ENCODE assay signal across 29 cellular contexts in the genomic region with DNA sequence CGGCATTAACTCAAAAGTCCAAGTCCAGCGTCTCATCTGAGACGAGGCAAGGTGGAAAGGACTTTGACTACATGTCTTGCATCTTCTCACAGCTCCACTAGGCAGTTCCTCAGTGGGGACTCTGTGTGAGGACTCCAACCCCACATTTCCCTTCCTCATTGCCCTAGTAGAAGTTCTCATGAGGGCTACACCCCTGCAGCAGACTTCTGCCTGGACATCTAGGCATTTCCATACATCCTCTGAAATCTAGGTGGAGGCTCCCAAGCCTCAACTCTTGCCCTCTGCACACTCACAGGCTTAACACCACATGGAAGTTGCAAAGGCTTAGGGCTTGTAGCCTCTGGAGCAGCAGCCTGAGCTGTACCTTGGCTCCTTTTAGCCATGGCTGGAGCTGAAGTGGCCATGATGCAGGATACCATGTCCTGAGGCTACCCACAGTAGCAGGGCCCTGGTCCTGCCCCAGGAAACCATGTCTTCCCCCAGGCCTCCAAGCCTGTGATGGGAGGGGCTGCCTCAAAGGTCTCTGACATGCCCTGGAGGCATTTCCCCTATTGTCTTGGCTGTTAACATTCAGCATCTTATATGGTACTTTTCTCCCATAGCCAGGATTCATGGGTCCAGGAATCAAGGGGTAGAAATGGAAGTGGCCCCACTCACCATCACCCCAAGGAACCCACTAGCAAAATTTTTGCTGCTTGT.
"Had no signal": no experiment of that assay in that cellular context is flagged by ENCODE, and none has a peak within 500 bp of the region (broad histone marks: within the 10 kb centered on the region; RNA-seq: fewer than 3 reads in every experiment).

No MANE protein-coding gene starts in this region.

- DNase-seq: activated CD4-positive, alpha-beta memory T cell treated with anti-CD3 and anti-CD28 coated beads for 36 hours; activated CD4-positive, alpha-beta T cell treated with anti-CD3 and anti-CD28 coated beads for 36 hours; activated CD4-positive, alpha-beta T cell treated with anti-CD3 and anti-CD28 coated beads, Interleukin-2, amount 10 ng/mL, durations not matched to agents 24 days and 14 days; activated CD4-positive, CD25-positive, alpha-beta regulatory T cell; activated CD4-positive, CD25-positive, alpha-beta regulatory T cell treated with anti-CD3 and anti-CD28 coated beads, Interleukin-2, amount 50 U/mL, for 72 hours; activated CD8-positive, alpha-beta memory T cell treated with anti-CD3 and anti-CD28 coated beads, Interleukin-2, amount 50 U/mL, for 48 hours; activated gamma-delta T cell; activated naive CD4-positive, alpha-beta T cell; activated naive CD4-positive, alpha-beta T cell treated with anti-CD3 and anti-CD28 coated beads, Interleukin-2, amount 10 ng/mL, durations not matched to agents 7 days and 5 days; activated naive CD8-positive, alpha-beta T cell treated with anti-CD3 and anti-CD28 coated beads, Interleukin-2, amount 10 ng/mL, durations not matched to agents 7 days and 5 days; activated T-cell treated with anti-CD3 and anti-CD28 coated beads for 4 hours; activated T-cell treated with anti-CD3 and anti-CD28 coated beads, Interleukin-2, amount 50 U/mL, for 24 hours; activated T-cell treated with anti-CD3 and anti-CD28 coated beads, Interleukin-2, amount 50 U/mL, for 72 hours; dorsolateral prefrontal cortex; effector memory CD8-positive, alpha-beta T cell; erythroblast; foreskin keratinocyte; gastrocnemius medialis; glutamatergic neuron; heart left ventricle; T-helper 1 cell; T-helper 17 cell; T1000 had no signal

- H3K4me1 ChIP-seq: ascending aorta, breast epithelium, foreskin keratinocyte, gastrocnemius medialis had no signal

- H3K36me3 ChIP-seq: ascending aorta, breast epithelium, cardiac muscle cell, esophagus muscularis mucosa, gastrocnemius medialis, heart left ventricle had no signal

- H3K9me3 ChIP-seq: ascending aorta had no signal

- H3K4me3 ChIP-seq: ascending aorta, breast epithelium, cardiac muscle cell, coronary artery, dorsolateral prefrontal cortex, esophagus muscularis mucosa, gastrocnemius medialis, heart left ventricle had no signal

- ATAC-seq: activated CD4-positive, alpha-beta T cell treated with anti-CD3 and anti-CD28 coated beads for 36 hours; activated naive CD4-positive, alpha-beta T cell treated with anti-CD3 and anti-CD28 coated beads, Interleukin-2, amount 50 U/mL, for 72 hours; activated T-cell treated with anti-CD3 and anti-CD28 coated beads, Interleukin-2, amount 50 U/mL, for 72 hours; effector memory CD8-positive, alpha-beta T cell; foreskin keratinocyte; gastrocnemius medialis; heart left ventricle; T-helper 17 cell had no signal

- H3K27ac ChIP-seq: ascending aorta, breast epithelium, cardiac muscle cell, coronary artery, dorsolateral prefrontal cortex, esophagus muscularis mucosa, foreskin keratinocyte, gastrocnemius medialis, heart left ventricle had no signal

- H3K27me3 ChIP-seq: ascending aorta, cardiac muscle cell had no signal
